ENCODE assay signal across 8 cellular contexts in genomic region chr9:35771524-35771923, GRCh38. TPM values are rescaled to one million over a fixed set of nuclear protein-coding genes. Genes with fewer than 3 reads are reported as not detected.
DNase-seq lines count a peak whose midpoint lies in the region; ATAC-seq and TF ChIP-seq lines count a peak whose summit lies in the region.
"Had no signal": no experiment of that assay in that cellular context is flagged by ENCODE, and none has a peak within 500 bp of the region (broad histone marks: within the 10 kb centered on the region; RNA-seq: fewer than 3 reads in every experiment).

No MANE protein-coding gene starts in this region.

- H4K8ac ChIP-seq in IMR-90 (ENCODE audit: low read depth in 2 of 2, low read length in 2 of 2): no peak overlapping the region

- ATAC-seq in IMR-90 (ENCODE audit: low read depth) (peak; percentile 32; the same call in 1 of the 2 replicates), HG02571 (IDR thresholded peaks at IDR 0.05; ENCODE audit: unreplicated experiment) (no peak)
- ATAC-seq: Panc1 had no signal

- no peak overlapping the region for H3K18ac ChIP-seq in IMR-90 (ENCODE audit: low read depth, low read length)

- intact Hi-C loops in IMR-90 (cut with micrococcal nuclease): no loop called here

- no peak for TF ChIP-seq POLR2A in IMR-90 (IDR thresholded peaks at IDR 0.05; ENCODE audit: low read depth, low read length)

- H3K27me3 ChIP-seq in IMR-90 (ENCODE audit: control insufficient read depth, insufficient read depth, low read length): peaks cover 28% of the 10 kb centered on the region

- H3K4ac ChIP-seq in IMR-90 (ENCODE audit: low read depth, low read length): no peak overlapping the region

- H2AFZ ChIP-seq in IMR-90 (replicated peaks; ENCODE audit: low read length, poor library complexity): no peak overlapping the region

- WGBS in IMR-90 (ENCODE audit: extremely low coverage in 2 of 2, insufficient read length in 1 of 2), 2 experiments: no CpG with 5 or more reads among the region's 1 CpG

- H3K14ac ChIP-seq in IMR-90 (replicated peaks; ENCODE audit: low read depth, low read length): no peak overlapping the region

- no peak overlapping the region for H4K5ac ChIP-seq in IMR-90 (ENCODE audit: low read depth, low read length)

- H2AK9ac ChIP-seq in IMR-90 (replicated peaks; ENCODE audit: low read depth, low read length, poor library complexity): no peak overlapping the region

- H3K36me3 ChIP-seq in IMR-90 (ENCODE audit: control insufficient read depth, insufficient read depth, low read length): no peaks in the 10 kb centered on the region

- no peaks in the 10 kb centered on the region for H3K9me1 ChIP-seq in IMR-90 (ENCODE audit: insufficient read depth, low read length)

- dilution Hi-C loops in IMR-90 (cut with HindIII; ENCODE audit: low sequenced_read_pairs, unreplicated experiment): no loop called here

- TF ChIP-seq RAD21 in IMR-90 (IDR thresholded peaks at IDR 0.05; ENCODE audit: low read length): no peak

- no peak overlapping the region for H2AK5ac ChIP-seq in IMR-90 (ENCODE audit: low read depth, low read length)

- H3K4me3 ChIP-seq in IMR-90 (ENCODE audit: insufficient read depth, low read depth, low read length): no peak overlapping the region

- no TSS peak for BruUV-seq in IMR-90 (replicated peaks; lab: Mats Ljungman, UMichigan)

- no peak overlapping the region for H2BK5ac ChIP-seq in IMR-90 (ENCODE audit: low read depth, low read length, poor library complexity, severe bottlenecking)

- H4K20me1 ChIP-seq in IMR-90 (ENCODE audit: insufficient read depth, low read length): no peaks in the 10 kb centered on the region

- peaks cover 1% of the 10 kb centered on the region; the same call in 1 of the 2 replicates for H3K4me1 ChIP-seq in IMR-90 (ENCODE audit: control insufficient read depth, insufficient read depth, low read length)

- H2BK20ac ChIP-seq in IMR-90 (ENCODE audit: low read depth, low read length): no peak overlapping the region

- CTCF ChIA-PET in IMR-90 (lab: Yijun Ruan, JAX): interaction anchor here (1.0 kb wide), 1 partner anchor 18 kb away, joined by 3 read pairs; no protein-coding TSS in a partner anchor

- no peak overlapping the region for H3K27ac ChIP-seq in IMR-90 (ENCODE audit: insufficient read depth, low read length)

- H4K91ac ChIP-seq in IMR-90 (ENCODE audit: insufficient read depth, low read depth, low read length): no peak overlapping the region

- H3K9ac ChIP-seq in IMR-90 (ENCODE audit: low read depth, low read length): no peak overlapping the region

- no peak for DNase-seq in IMR-90
- DNase-seq in SK-MEL-5 (ENCODE audit: low read depth, low spot score): peak; percentile 27
- peak; percentile 72 to 73 for DNase-seq in lung microvascular endothelial cell (ENCODE audit: low read depth in 2 of 2)
- no peak for DNase-seq in NCI-H2227 treated with DMSO at 0.1 percent for 48 hours (lab: John Stamatoyannopoulos, UW)
- no peak for DNase-seq in GM13976 (ENCODE audit: low spot score)
- DNase-seq: naive B cell had no signal

- H3K56ac ChIP-seq in IMR-90 (ENCODE audit: extremely low read depth, insufficient read depth, low read length): no peak overlapping the region

- H2BK15ac ChIP-seq in IMR-90 (ENCODE audit: low read depth, low read length): no peak overlapping the region

- in situ Hi-C loops in IMR-90 (cut with MboI; ENCODE audit: low sequenced_read_pairs): no loop called here
- in situ Hi-C loops in SK-MEL-5 (cut with HindIII; ENCODE audit: low pct_unique_long_range_greater_than_20kb, low sequenced_read_pairs): no loop called here
- in situ Hi-C loops in GM13976 (cut with MboI; ENCODE audit: low sequenced_read_pairs, unreplicated experiment): no loop called here

- POLR2A ChIA-PET in IMR-90 (lab: Charles Lee; ENCODE audit: unreplicated experiment): no interaction called here

- no peak overlapping the region for H3K23ac ChIP-seq in IMR-90 (ENCODE audit: low read depth, low read length)

- H3K9me3 ChIP-seq in IMR-90 (ENCODE audit: control insufficient read depth, insufficient read depth, low read length): no peaks in the 10 kb centered on the region

- TF ChIP-seq CTCF in IMR-90 (conservative IDR thresholded peaks at IDR 0.05; ENCODE audit: low read depth, low read length) (no peak), GM13976 (IDR thresholded peaks at IDR 0.05; ENCODE audit: borderline replicate concordance, control extremely low read depth, extremely low read depth, insufficient read depth, missing control alignments) (no peak)

- H2BK120ac ChIP-seq in IMR-90 (ENCODE audit: low read depth, low read length): no peak overlapping the region

- no peak overlapping the region for H3K4me2 ChIP-seq in IMR-90 (ENCODE audit: low read depth, low read length)

- no peaks in the 10 kb centered on the region for H3K79me1 ChIP-seq in IMR-90 (ENCODE audit: low read depth in 1 of 2, low read length in 2 of 2)

TF ChIP-seq in IMR-90, 13 proteins besides CTCF, POLR2A, EP300 and RAD21 (continues in another document):
- TF ChIP-seq CEBPB (IDR thresholded peaks at IDR 0.05; ENCODE audit: low read depth, low read length) (no peak), CHD1 (IDR thresholded peaks at IDR 0.05; ENCODE audit: low read depth, low read length) (no peak), RCOR1 (IDR thresholded peaks at IDR 0.05; ENCODE audit: insufficient replicate concordance, low read length) (no peak), USF2 (IDR thresholded peaks at IDR 0.05; ENCODE audit: low read depth, low read length) (no peak), MXI1 (IDR thresholded peaks at IDR 0.05; ENCODE audit: borderline replicate concordance, low read depth, low read length) (no peak), NFE2L2 (IDR thresholded peaks at IDR 0.05; ENCODE audit: low read depth, low read length) (no peak), MAZ (IDR thresholded peaks at IDR 0.05; ENCODE audit: borderline replicate concordance, low read depth, low read length) (no peak), FOS (IDR thresholded peaks at IDR 0.05; ENCODE audit: low read depth, low read length) (no peak), MAFK (IDR thresholded peaks at IDR 0.05; ENCODE audit: low read depth, low read length) (no peak)

RNA-seq across cellular contexts. Expression of gene MSMP, which starts 17.4 kb away (rescaled TPM):
- total RNA-seq in IMR-90 (2012; rRNA removed) (not detected in 2 replicates), lung microvascular endothelial cell (60.9 and 61.5 TPM in 2 replicates)
- polyA plus RNA-seq in IMR-90 (2012; rRNA removed): not detected in 2 replicates
- not detected in 2 replicates for polyA plus RNA-seq in IMR-90 (2012; cell fraction: cytosol; rRNA removed)
- polyA plus RNA-seq in IMR-90 (2012; cell fraction: nucleus; rRNA removed; ENCODE audit: low replicate concordance): not detected in 2 replicates
- total RNA-seq in SK-MEL-5 (2014; rRNA removed; shearing (Covaris generic)): not detected in 2 replicates
- polyA plus RNA-seq in SK-MEL-5 (2015; cell fraction: cytosol; rRNA removed): not detected in 2 replicates
- polyA plus RNA-seq in SK-MEL-5 (2015; cell fraction: nucleus; rRNA removed): not detected in 2 replicates

RNA-seq across cellular contexts. Expression of gene NPR2, which starts 19.9 kb away (rescaled TPM):
- total RNA-seq in IMR-90 (2012; rRNA removed) (5.2 and 6.4 TPM in 2 replicates), lung microvascular endothelial cell (0.20 and 2.0 TPM in 2 replicates)
- 29.9 and 35.7 TPM in 2 replicates for polyA plus RNA-seq in IMR-90 (2012; rRNA removed)
- polyA plus RNA-seq in IMR-90 (2012; cell fraction: cytosol; rRNA removed): 12.3 and 21.9 TPM in 2 replicates
- polyA plus RNA-seq in IMR-90 (2012; cell fraction: nucleus; rRNA removed; ENCODE audit: low replicate concordance): 47.1 and 127 TPM in 2 replicates
- 0.53 and 1.1 TPM in 2 replicates for total RNA-seq in SK-MEL-5 (2014; rRNA removed; shearing (Covaris generic))
- polyA plus RNA-seq in SK-MEL-5 (2015; cell fraction: cytosol; rRNA removed): 0.86 and 2.5 TPM in 2 replicates
- polyA plus RNA-seq in SK-MEL-5 (2015; cell fraction: nucleus; rRNA removed): 4.3 and 5.6 TPM in 2 replicates

RNA-seq across cellular contexts. Expression of gene RGP1, which starts 22.4 kb away (rescaled TPM):
- 10.2 and 10.8 TPM in 2 replicates for total RNA-seq in IMR-90 (2012; rRNA removed)
- polyA plus RNA-seq in IMR-90 (2012; rRNA removed): 13.5 and 14.3 TPM in 2 replicates
- 7.7 and 11.0 TPM in 2 replicates for polyA plus RNA-seq in IMR-90 (2012; cell fraction: cytosol; rRNA removed)
- 23.7 and 25.1 TPM in 2 replicates for polyA plus RNA-seq in IMR-90 (2012; cell fraction: nucleus; rRNA removed; ENCODE audit: low replicate concordance)
- 12.2 and 12.4 TPM in 2 replicates for total RNA-seq in SK-MEL-5 (2014; rRNA removed; shearing (Covaris generic))
- polyA plus RNA-seq in SK-MEL-5 (2015; cell fraction: cytosol; rRNA removed): 17.7 and 18.9 TPM in 2 replicates
- 22.9 and 29.8 TPM in 2 replicates for polyA plus RNA-seq in SK-MEL-5 (2015; cell fraction: nucleus; rRNA removed)
- 8.1 and 10.1 TPM in 2 replicates for total RNA-seq in lung microvascular endothelial cell

RNA-seq across cellular contexts. Expression of gene GBA2, which starts 22.5 kb away (rescaled TPM):
- 14.2 and 18.1 TPM in 2 replicates for total RNA-seq in IMR-90 (2012; rRNA removed)
- polyA plus RNA-seq in IMR-90 (2012; rRNA removed): 37.0 and 38.2 TPM in 2 replicates
- 16.3 and 18.2 TPM in 2 replicates for polyA plus RNA-seq in IMR-90 (2012; cell fraction: cytosol; rRNA removed)
- polyA plus RNA-seq in IMR-90 (2012; cell fraction: nucleus; rRNA removed; ENCODE audit: low replicate concordance): 206 and 250 TPM in 2 replicates
- 32.1 and 37.1 TPM in 2 replicates for total RNA-seq in SK-MEL-5 (2014; rRNA removed; shearing (Covaris generic))
- 42.0 and 47.2 TPM in 2 replicates for polyA plus RNA-seq in SK-MEL-5 (2015; cell fraction: cytosol; rRNA removed)
- 415 and 442 TPM in 2 replicates for polyA plus RNA-seq in SK-MEL-5 (2015; cell fraction: nucleus; rRNA removed)
- 42.5 and 54.0 TPM in 2 replicates for total RNA-seq in lung microvascular endothelial cell

RNA-seq across cellular contexts. Expression of gene CREB3, which starts 39.1 kb away (rescaled TPM):
- total RNA-seq in IMR-90 (2012; rRNA removed) (105 and 106 TPM in 2 replicates), lung microvascular endothelial cell (34.4 and 36.7 TPM in 2 replicates)
- polyA plus RNA-seq in IMR-90 (2012; rRNA removed): 54.9 and 60.7 TPM in 2 replicates
- 86.1 and 133 TPM in 2 replicates for polyA plus RNA-seq in IMR-90 (2012; cell fraction: cytosol; rRNA removed)
- polyA plus RNA-seq in IMR-90 (2012; cell fraction: nucleus; rRNA removed; ENCODE audit: low replicate concordance): 30.7 and 40.3 TPM in 2 replicates
- total RNA-seq in SK-MEL-5 (2014; rRNA removed; shearing (Covaris generic)): 21.8 and 27.2 TPM in 2 replicates
- 19.7 and 28.1 TPM in 2 replicates for polyA plus RNA-seq in SK-MEL-5 (2015; cell fraction: cytosol; rRNA removed)
- polyA plus RNA-seq in SK-MEL-5 (2015; cell fraction: nucleus; rRNA removed): 4.6 and 9.3 TPM in 2 replicates

Comparison
In these comparisons a context has a peak if more than half of its experiments do, and no peak if none do; other contexts are left out.
1. DNase-seq: peak in SK-MEL-5 (single experiment) and lung microvascular endothelial cell (2 of 2); none in IMR-90 (single experiment), NCI-H2227 treated with DMSO at 0.1 percent for 48 hours (single experiment) and GM13976 (single experiment).
2. RNA of gene MSMP, which starts 17.4 kb away (total RNA-seq): 60.9 to 61.5 TPM in lung microvascular endothelial cell; not detected in IMR-90 and not detected in SK-MEL-5; every median in the first group is over 10 times any median in the second.